In genomic region chr17:8255499-8255898, GRCh38 we compare ENCODE assay signal across 18 cellular contexts. TPM values are rescaled to one million over a fixed set of nuclear protein-coding genes. Genes with fewer than 3 reads are reported as not detected.
DNase-seq lines count a peak whose midpoint lies in the region; ATAC-seq and TF ChIP-seq lines count a peak whose summit lies in the region.
"Had no signal": no experiment of that assay in that cellular context is flagged by ENCODE, and none has a peak within 500 bp of the region (broad histone marks: within the 10 kb centered on the region; RNA-seq: fewer than 3 reads in every experiment).

No MANE protein-coding gene starts in this region.

- intact Hi-C loops in HCT116 (cut with micrococcal nuclease): no loop called here
- intact Hi-C loops in ovary (cut with DNase I): no loop called here

- H3K79me2 ChIP-seq in HCT116 (ENCODE audit: insufficient read depth, low read length): peaks cover 50% of the 10 kb centered on the region

- TF ChIP-seq CTCF in AG04450 (IDR thresholded peaks at IDR 0.05; ENCODE audit: low read depth, low read length): peak; percentile 6; the same call in 1 of the 2 replicates
- TF ChIP-seq CTCF in HCT116 (IDR thresholded peaks at IDR 0.05 in 2 of 3, conservative IDR thresholded peaks at IDR 0.05 in 1 of 3; ENCODE audit: borderline replicate concordance in 1 of 3, insufficient read depth in 1 of 3, low read depth in 2 of 3, low read length in 2 of 3): peak in 2 of 3 experiments; percentile 12 to 27; a peak in 1 of 6 replicates
- TF ChIP-seq CTCF in endodermal cell (conservative IDR thresholded peaks at IDR 0.05): peak; percentile 56
- no peak for TF ChIP-seq CTCF in ovary (IDR thresholded peaks at IDR 0.05)

- H3K27ac ChIP-seq in AG04450 (ENCODE audit: low read depth, low read length) (no peak overlapping the region), HCT116 (ENCODE audit: low read depth, low read length) (no peak overlapping the region), endodermal cell (ENCODE audit: low read depth, low read length) (no peak overlapping the region), ovary (no peak overlapping the region)
- H3K27ac ChIP-seq: gastrocnemius medialis had no signal

- no peak for TF ChIP-seq EP300 in ovary (IDR thresholded peaks at IDR 0.05)

- no peaks in the 10 kb centered on the region for H3K27me3 Mint-ChIP-seq in endodermal cell (ENCODE audit: insufficient read depth)
- H3K27me3 Mint-ChIP-seq: activated CD4-positive, alpha-beta T cell treated with anti-CD3 and anti-CD28 coated beads, Interleukin-2, amount 10 ng/mL, durations not matched to agents 24 days and 14 days; activated naive CD8-positive, alpha-beta T cell; central memory CD8-positive, alpha-beta T cell; natural killer cell treated with Interleukin-12 subunit alpha and Interleukin-12 subunit beta and Interleukin-15 and Interleukin-18, amount 100 ng/mL, for 72 hours; stimulated activated naive CD8-positive, alpha-beta T cell treated with anti-CD3 and anti-CD28 coated beads, Interleukin-15, Interleukin-2, amounts not matched to agents 100 ng/mL and 50 ng/mL, for 24 hours had no signal

- H3K9me2 ChIP-seq in HCT116 (ENCODE audit: insufficient read depth): no peaks in the 10 kb centered on the region

- H4K20me1 ChIP-seq in HCT116 (ENCODE audit: insufficient read depth): peaks cover 3% of the 10 kb centered on the region; the same call in 1 of the 2 replicates

- no peak overlapping the region for H3K4me3 ChIP-seq in AG04450 (ENCODE audit: low read depth, low read length)
- no peak overlapping the region for H3K4me3 ChIP-seq in HCT116 (replicated peaks in 1 of 2; ENCODE audit: low read depth in 1 of 2, low read length in 2 of 2)
- no peak overlapping the region for H3K4me3 ChIP-seq in endodermal cell (ENCODE audit: low read length)
- no peak overlapping the region for H3K4me3 ChIP-seq in ovary
- H3K4me3 ChIP-seq: gastrocnemius medialis had no signal

- CTCF ChIA-PET in AG04450 (lab: Charles Lee): interaction anchor here (0.7 kb wide), 1 partner anchor 46 kb away, joined by 3 read pairs; no protein-coding TSS in a partner anchor
- CTCF ChIA-PET in HCT116 (lab: Charles Lee): interaction anchor here (0.8 kb wide), 1 partner anchor 46 kb away, joined by 3 read pairs; no protein-coding TSS in a partner anchor

- H3K9ac ChIP-seq in HCT116 (ENCODE audit: low read length): no peak overlapping the region
- H3K9ac ChIP-seq in endodermal cell (ENCODE audit: extremely low read depth, low read length, poor library complexity, severe bottlenecking): no peak overlapping the region

- BruUV-seq in HCT116 (replicated peaks; lab: Mats Ljungman, UMichigan): no TSS peak

- no peak for DNase-seq in AG04450 (ENCODE audit: low read depth, low spot score)
- no peak for DNase-seq in HCT116 (ENCODE audit: low read depth, low spot score)
- peak; percentile 79 for DNase-seq in endodermal cell
- DNase-seq in kidney tubule cell (ENCODE audit: low spot score): no peak
- DNase-seq in ovary: no peak
- DNase-seq: activated CD4-positive, alpha-beta T cell treated with anti-CD3 and anti-CD28 coated beads, Interleukin-2, amount 10 ng/mL, durations not matched to agents 24 days and 14 days; activated T-cell treated with anti-CD3 and anti-CD28 coated beads for 4 hours; Calu3; gastrocnemius medialis; mammary epithelial cell; MM.1S; NCI-H2029; NCI-H524 had no signal

- H3K36me3 Mint-ChIP-seq in endodermal cell (ENCODE audit: low read depth): peaks cover 55% of the 10 kb centered on the region

- H3K9me3 ChIP-seq in AG04450 (ENCODE audit: control insufficient read depth, insufficient read depth, low read length) (no peaks in the 10 kb centered on the region), HCT116 (ENCODE audit: control insufficient read depth in 1 of 2, insufficient read depth in 1 of 2, low read depth in 1 of 2, low read length in 2 of 2) (no peaks in the 10 kb centered on the region), endodermal cell (ENCODE audit: control insufficient read depth, low read length) (peaks cover 7% of the 10 kb centered on the region), ovary (no peaks in the 10 kb centered on the region)
- H3K9me3 ChIP-seq: gastrocnemius medialis had no signal

- no peaks in the 10 kb centered on the region for H3K4me1 Mint-ChIP-seq in endodermal cell

- no peak overlapping the region for H3K4me3 Mint-ChIP-seq in endodermal cell
- H3K4me3 Mint-ChIP-seq: activated CD4-positive, alpha-beta T cell treated with anti-CD3 and anti-CD28 coated beads, Interleukin-2, amount 10 ng/mL, durations not matched to agents 24 days and 14 days; activated naive CD8-positive, alpha-beta T cell; central memory CD8-positive, alpha-beta T cell; natural killer cell treated with Interleukin-12 subunit alpha and Interleukin-12 subunit beta and Interleukin-15 and Interleukin-18, amount 100 ng/mL, for 72 hours; stimulated activated naive CD8-positive, alpha-beta T cell treated with anti-CD3 and anti-CD28 coated beads, Interleukin-15, Interleukin-2, amounts not matched to agents 100 ng/mL and 50 ng/mL, for 24 hours had no signal

- H3K4me1 ChIP-seq in HCT116 (ENCODE audit: control insufficient read depth in 1 of 2, insufficient read depth in 2 of 2, low read length in 2 of 2) (peaks cover 2 to 3% of the 10 kb centered on the region in 2 experiments; a peak in 3 of 4 replicates), endodermal cell (ENCODE audit: control insufficient read depth, insufficient read depth, low read length) (no peaks in the 10 kb centered on the region), ovary (ENCODE audit: insufficient read depth) (no peaks in the 10 kb centered on the region)
- H3K4me1 ChIP-seq: gastrocnemius medialis had no signal

- H3K36me3 ChIP-seq in HCT116 (ENCODE audit: control insufficient read depth in 1 of 2, insufficient read depth in 2 of 2, low read length in 2 of 2) (peaks cover 32 to 43% of the 10 kb centered on the region in 2 experiments; a peak in 3 of 4 replicates), endodermal cell (ENCODE audit: control insufficient read depth, insufficient read depth, low read length) (peaks cover 54% of the 10 kb centered on the region), ovary (no peaks in the 10 kb centered on the region)

- no peak overlapping the region for H2AFZ ChIP-seq in HCT116 (ENCODE audit: low read depth, low read length, poor library complexity, severe bottlenecking)

- RAD21 ChIA-PET in HCT116 (lab: Charles Lee; ENCODE audit: low non-redundant PET in 1 of 2, low total read pairs in 2 of 2, uncharacterized antibody in 2 of 2, unreplicated experiment in 2 of 2): no interaction called here

- peak overlapping the region; percentile 72 for H3K27ac Mint-ChIP-seq in endodermal cell
- H3K27ac Mint-ChIP-seq: activated CD4-positive, alpha-beta T cell treated with anti-CD3 and anti-CD28 coated beads, Interleukin-2, amount 10 ng/mL, durations not matched to agents 24 days and 14 days; activated naive CD8-positive, alpha-beta T cell; natural killer cell treated with Interleukin-12 subunit alpha and Interleukin-12 subunit beta and Interleukin-15 and Interleukin-18, amount 100 ng/mL, for 72 hours; stimulated activated naive CD8-positive, alpha-beta T cell treated with anti-CD3 and anti-CD28 coated beads, Interleukin-15, Interleukin-2, amounts not matched to agents 100 ng/mL and 50 ng/mL, for 24 hours had no signal

- TF ChIP-seq POLR2A in HCT116 (IDR thresholded peaks at IDR 0.05; ENCODE audit: borderline replicate concordance, extremely low read depth, insufficient read depth, insufficient read length) (no peak), ovary (IDR thresholded peaks at IDR 0.05) (no peak)

- no peak for TF ChIP-seq RAD21 in HCT116 (IDR thresholded peaks at IDR 0.05; ENCODE audit: low read depth)

- no peaks in the 10 kb centered on the region for H3K27me3 ChIP-seq in AG04450 (ENCODE audit: control insufficient read depth, insufficient read depth, low read length)
- no peaks in the 10 kb centered on the region for H3K27me3 ChIP-seq in HCT116 (ENCODE audit: insufficient read depth, low read length)
- no peaks in the 10 kb centered on the region for H3K27me3 ChIP-seq in endodermal cell (ENCODE audit: control insufficient read depth, insufficient read depth, low read length, poor library complexity, severe bottlenecking)
- H3K27me3 ChIP-seq in ovary: no peaks in the 10 kb centered on the region
- H3K27me3 ChIP-seq: gastrocnemius medialis had no signal

- 93 to 97% methylated on average over 5 to 9 of the region's 9 CpGs for WGBS in endodermal cell (ENCODE audit: insufficient coverage in 1 of 2, insufficient read length in 1 of 2), 2 experiments
- 92 to 97% (median 93%) methylated on average over 9 of the region's 9 CpGs for WGBS in ovary, 3 donors

- no peaks in the 10 kb centered on the region for H3K9me3 Mint-ChIP-seq in endodermal cell
- H3K9me3 Mint-ChIP-seq: activated CD4-positive, alpha-beta T cell treated with anti-CD3 and anti-CD28 coated beads, Interleukin-2, amount 10 ng/mL, durations not matched to agents 24 days and 14 days; central memory CD8-positive, alpha-beta T cell; natural killer cell treated with Interleukin-12 subunit alpha and Interleukin-12 subunit beta and Interleukin-15 and Interleukin-18, amount 100 ng/mL, for 72 hours; stimulated activated naive CD8-positive, alpha-beta T cell treated with anti-CD3 and anti-CD28 coated beads, Interleukin-15, Interleukin-2, amounts not matched to agents 100 ng/mL and 50 ng/mL, for 24 hours had no signal

- POLR2A ChIA-PET in AG04450 (lab: Yijun Ruan, JAX): no interaction called here
- POLR2A ChIA-PET in HCT116 (lab: Charles Lee): no interaction called here

- ATAC-seq in HCT116 (peak; percentile 80), HG03025 (IDR thresholded peaks at IDR 0.05; ENCODE audit: low FRiP score, unreplicated experiment) (no peak)
- ATAC-seq: gastrocnemius medialis; natural killer cell treated with Interleukin-12 subunit alpha and Interleukin-12 subunit beta and Interleukin-15 and Interleukin-18, amount 100 ng/mL, for 72 hours had no signal

- H3K4me2 ChIP-seq in HCT116 (ENCODE audit: low read length): no peak overlapping the region

RNA-seq across cellular contexts. Expression of gene PFAS, which starts 6.4 kb away (rescaled TPM):
- 14.0 and 18.5 TPM in 2 replicates for polyA plus RNA-seq in AG04450 (2011; rRNA removed)
- polyA minus RNA-seq in AG04450 (2011; rRNA and poly(A)+ RNA removed): 26.5 and 49.1 TPM in 2 replicates
- total RNA-seq in HCT116 (2021; ENCODE audit: unreplicated experiment): 80.6 TPM
- polyA plus RNA-seq in HCT116 (2012): 21.2 and 22.3 TPM in 2 replicates
- total RNA-seq in endodermal cell: 100 to 1,000 TPM; 119 to 158 TPM
- polyA plus RNA-seq in endodermal cell (2013, experiment 1 of 2): 43.3 TPM
- 40.2 TPM for polyA plus RNA-seq in endodermal cell (2013, experiment 2 of 2)
- total RNA-seq in ovary: 10 to 100 TPM in 6 of 7 donors, 1 to 10 TPM in 1; 6.6 to 69.9 (median 35.3) TPM
- polyA plus RNA-seq in ovary: 10 to 100 TPM in 1 of 2 donors, 1 to 10 TPM in 1; 8.4 to 11.0 TPM

RNA-seq across cellular contexts. Expression of gene CTC1, which starts 7.6 kb away (rescaled TPM):
- polyA plus RNA-seq in AG04450 (2011; rRNA removed) (6.1 and 7.3 TPM in 2 replicates), ovary (10 to 100 TPM; 18.4 to 33.4 TPM)
- polyA minus RNA-seq in AG04450 (2011; rRNA and poly(A)+ RNA removed): 12.2 and 17.3 TPM in 2 replicates
- total RNA-seq in HCT116 (2021; ENCODE audit: unreplicated experiment) (80.4 TPM), endodermal cell (10 to 100 TPM; 46.4 to 63.1 TPM), ovary (10 to 100 TPM; 28.3 to 60.0 (median 48.7) TPM)
- polyA plus RNA-seq in HCT116 (2012): 22.8 and 31.9 TPM in 2 replicates
- polyA plus RNA-seq in endodermal cell (2013, experiment 1 of 2): 30.2 TPM
- polyA plus RNA-seq in endodermal cell (2013, experiment 2 of 2): 25.2 TPM

RNA-seq across cellular contexts. Expression of gene RANGRF, which starts 33.0 kb away (rescaled TPM):
- polyA plus RNA-seq in AG04450 (2011; rRNA removed) (26.4 and 30.8 TPM in 2 replicates), ovary (10 to 100 TPM; 30.1 to 48.3 TPM)
- 10.9 and 16.9 TPM in 2 replicates for polyA minus RNA-seq in AG04450 (2011; rRNA and poly(A)+ RNA removed)
- total RNA-seq in HCT116 (2021; ENCODE audit: unreplicated experiment) (33.2 TPM), endodermal cell (10 to 100 TPM; 34.0 to 36.3 TPM), ovary (10 to 100 TPM; 14.5 to 37.8 (median 28.0) TPM)
- 41.0 and 55.0 TPM in 2 replicates for polyA plus RNA-seq in HCT116 (2012)
- 35.0 TPM for polyA plus RNA-seq in endodermal cell (2013, experiment 1 of 2)
- polyA plus RNA-seq in endodermal cell (2013, experiment 2 of 2): 34.4 TPM

RNA-seq across cellular contexts. Expression of gene SLC25A35, which starts 39.7 kb away (rescaled TPM):
- polyA plus RNA-seq in AG04450 (2011; rRNA removed): 1.4 and 1.9 TPM in 2 replicates
- 1.7 and 2.5 TPM in 2 replicates for polyA minus RNA-seq in AG04450 (2011; rRNA and poly(A)+ RNA removed)
- total RNA-seq in HCT116 (2021; ENCODE audit: unreplicated experiment): 4.7 TPM
- 3.2 and 5.1 TPM in 2 replicates for polyA plus RNA-seq in HCT116 (2012)
- 1 to 10 TPM; 5.6 to 10.0 TPM for total RNA-seq in endodermal cell
- polyA plus RNA-seq in endodermal cell (2013, experiment 1 of 2): 3.4 TPM
- polyA plus RNA-seq in endodermal cell (2013, experiment 2 of 2): 2.6 TPM
- total RNA-seq in ovary: 1 to 10 TPM in 6 of 7 donors, under 1 TPM in 1; 0.72 to 6.4 (median 1.8) TPM
- 1 to 10 TPM; 2.5 to 3.6 TPM for polyA plus RNA-seq in ovary

RNA-seq across cellular contexts. Expression of gene AURKB, which starts 45.1 kb away (rescaled TPM):
- polyA plus RNA-seq in AG04450 (2011; rRNA removed): 5.9 and 7.7 TPM in 2 replicates
- 8.6 and 12.1 TPM in 2 replicates for polyA minus RNA-seq in AG04450 (2011; rRNA and poly(A)+ RNA removed)
- total RNA-seq in HCT116 (2021; ENCODE audit: unreplicated experiment): 141 TPM
- polyA plus RNA-seq in HCT116 (2012): 216 and 232 TPM in 2 replicates
- 100 to 1,000 TPM in 1 of 2 donors, 10 to 100 TPM in 1; 90.5 to 122 TPM for total RNA-seq in endodermal cell
- polyA plus RNA-seq in endodermal cell (2013, experiment 1 of 2): 174 TPM
- 175 TPM for polyA plus RNA-seq in endodermal cell (2013, experiment 2 of 2)
- total RNA-seq in ovary: 1 to 10 TPM in 2 of 7 donors, under 1 TPM in 2, not detected in 3; 0.80 to 1.7 (median 1.1) TPM
- polyA plus RNA-seq in ovary: 1 to 10 TPM in 1 of 2 donors, under 1 TPM in 1; 0.68 to 1.5 TPM

Comparison
In these comparisons a context has a peak if more than half of its experiments do, and no peak if none do; other contexts are left out.
1. CTCF ChIP-seq: peak in AG04450 (single experiment), HCT116 (2 of 3) and endodermal cell (single experiment); none in ovary (0 of 3).